Comparison of ENCODE assay signal across 11 cellular contexts in genomic region chr11:115580927-115581680, GRCh38.
DNase-seq lines count a peak whose midpoint lies in the region; ATAC-seq and TF ChIP-seq lines count a peak whose summit lies in the region.
"Had no signal": no experiment of that assay in that cellular context is flagged by ENCODE, and none has a peak within 500 bp of the region (broad histone marks: within the 10 kb centered on the region; RNA-seq: fewer than 3 reads in every experiment).

No MANE protein-coding gene starts in this region.

- no peaks in the 10 kb centered on the region for H3K9me3 ChIP-seq in SK-N-SH
- H3K9me3 ChIP-seq in lower lobe of right lung: no peaks in the 10 kb centered on the region
- H3K9me3 ChIP-seq in ascending aorta: no peaks in the 10 kb centered on the region
- no peaks in the 10 kb centered on the region for H3K9me3 ChIP-seq in aorta (ENCODE audit: control insufficient read depth, low read length)
- H3K9me3 ChIP-seq in vagina: no peaks in the 10 kb centered on the region
- H3K9me3 ChIP-seq: tibial artery had no signal

- H3K27ac ChIP-seq in SK-N-SH (ENCODE audit: low read depth in 2 of 2, low read length in 1 of 2): peak overlapping the region in 1 of 2 experiments; percentile 100; a peak in 2 of 4 replicates
- H3K27ac ChIP-seq in lower lobe of right lung: no peak overlapping the region
- H3K27ac ChIP-seq in ascending aorta: no peak overlapping the region
- H3K27ac ChIP-seq in aorta (ENCODE audit: low read depth in 1 of 2, low read length in 2 of 2): no peak overlapping the region
- H3K27ac ChIP-seq in vagina: no peak overlapping the region
- H3K27ac ChIP-seq: epithelial cell of prostate, parathyroid adenoma, tibial artery had no signal

- no peaks in the 10 kb centered on the region for H4K20me1 ChIP-seq in SK-N-SH (ENCODE audit: insufficient read depth)

- H3K9ac ChIP-seq in SK-N-SH: no peak overlapping the region
- H3K9ac ChIP-seq: parathyroid adenoma had no signal

- no peaks in the 10 kb centered on the region for H3F3A ChIP-seq in SK-N-SH (replicated peaks; ENCODE audit: insufficient read depth)

- 20% methylated on average over 7 of the region's 7 CpGs for WGBS in SK-N-SH (ENCODE audit: low lambda C conversion rate)
- 26 to 38% methylated on average over 7 of the region's 7 CpGs for WGBS in aorta, 2 donors

- intact Hi-C loops in lower lobe of right lung (cut with DNase I): no loop called here
- intact Hi-C loops in ascending aorta (cut with DNase I): no loop called here
- intact Hi-C loops in aorta (cut with DNase I): no loop called here
- intact Hi-C loops in vagina (cut with DNase I): no loop called here

- TF ChIP-seq CTCF in SK-N-SH (IDR thresholded peaks at IDR 0.05) (no peak), lower lobe of right lung (IDR thresholded peaks at IDR 0.05) (no peak), ascending aorta (IDR thresholded peaks at IDR 0.05) (no peak), vagina (IDR thresholded peaks at IDR 0.05) (no peak)

- H2AFZ ChIP-seq in SK-N-SH (ENCODE audit: low read depth): no peak overlapping the region
- H2AFZ ChIP-seq: parathyroid adenoma had no signal

- peak overlapping the region; percentile 24; the same call in 1 of the 2 replicates for H3K4me2 ChIP-seq in SK-N-SH

- H3K4me1 ChIP-seq in SK-N-SH (ENCODE audit: control insufficient read depth in 1 of 2, insufficient read depth in 2 of 2, low read depth in 1 of 2, low read length in 1 of 2): peaks cover 0 to 58% of the 10 kb centered on the region in 2 experiments; a peak in 2 of 4 replicates
- H3K4me1 ChIP-seq in lower lobe of right lung: no peaks in the 10 kb centered on the region
- no peaks in the 10 kb centered on the region for H3K4me1 ChIP-seq in ascending aorta
- no peaks in the 10 kb centered on the region for H3K4me1 ChIP-seq in aorta (ENCODE audit: control insufficient read depth in 1 of 2, insufficient read depth in 2 of 2, low read length in 2 of 2)
- H3K4me1 ChIP-seq in vagina: no peaks in the 10 kb centered on the region
- H3K4me1 ChIP-seq: parathyroid adenoma had no signal

- TF ChIP-seq EP300 in SK-N-SH (IDR thresholded peaks at IDR 0.05; ENCODE audit: borderline replicate concordance in 1 of 2, low read depth in 1 of 2, low read length in 1 of 2): peak in 1 of 2 experiments; percentile 98; a peak in 2 of 4 replicates

- TF ChIP-seq POLR2A in vagina (IDR thresholded peaks at IDR 0.05): no peak

- H3K79me2 ChIP-seq in SK-N-SH (ENCODE audit: insufficient read depth): no peaks in the 10 kb centered on the region
- H3K79me2 ChIP-seq: parathyroid adenoma had no signal

- POLR2A ChIA-PET in SK-N-SH (lab: Yijun Ruan, JAX): interaction anchor here (1.6 to 1.7 kb wide), 2 partner anchors 9 to 76 kb away, joined by 5 to 10 read pairs; partner anchors contain the start of gene CADM1

- DNase-seq in COR-L47 (lab: John Stamatoyannopoulos, UW) (peak; percentile 49), NCI-H128 (lab: John Stamatoyannopoulos, UW; ENCODE audit: unreplicated experiment) (peak; percentile 23), SK-N-SH (peak; percentile 79), lower lobe of right lung (peak; percentile 52), ascending aorta (ENCODE audit: low spot score in 2 of 2) (no peak), aorta (no peak), vagina (ENCODE audit: extremely low spot score in 2 of 2) (no peak)
- DNase-seq: tibial artery had no signal

- CTCF ChIA-PET in SK-N-SH (lab: Yijun Ruan, JAX): interaction anchor here (0.7 to 1.6 kb wide), 3 partner anchors 169 to 929 kb away, joined by 3 to 5 read pairs (median 3); no protein-coding TSS in a partner anchor

- H3K4me3 ChIP-seq in SK-N-SH (ENCODE audit: low read depth in 2 of 2, low read length in 1 of 2) (no peak overlapping the region), lower lobe of right lung (no peak overlapping the region), ascending aorta (no peak overlapping the region), aorta (ENCODE audit: low read length in 2 of 2) (no peak overlapping the region), vagina (no peak overlapping the region)
- H3K4me3 ChIP-seq: tibial artery had no signal

- no peaks in the 10 kb centered on the region for H3K27me3 ChIP-seq in SK-N-SH (ENCODE audit: insufficient read depth)
- no peaks in the 10 kb centered on the region for H3K27me3 ChIP-seq in lower lobe of right lung (ENCODE audit: low read depth)
- H3K27me3 ChIP-seq in ascending aorta: no peaks in the 10 kb centered on the region
- no peaks in the 10 kb centered on the region for H3K27me3 ChIP-seq in aorta (ENCODE audit: control insufficient read depth in 1 of 2, insufficient read depth in 2 of 2, low read length in 1 of 2)
- no peaks in the 10 kb centered on the region for H3K27me3 ChIP-seq in vagina

- H3K36me3 ChIP-seq in SK-N-SH (replicated peaks in 1 of 2; ENCODE audit: control insufficient read depth in 1 of 2, insufficient read depth in 2 of 2, low read length in 1 of 2): no peaks in the 10 kb centered on the region
- H3K36me3 ChIP-seq in lower lobe of right lung: no peaks in the 10 kb centered on the region
- H3K36me3 ChIP-seq in ascending aorta: no peaks in the 10 kb centered on the region
- H3K36me3 ChIP-seq in aorta (ENCODE audit: control insufficient read depth in 1 of 2, insufficient read depth in 2 of 2, low read length in 1 of 2): no peaks in the 10 kb centered on the region
- no peaks in the 10 kb centered on the region for H3K36me3 ChIP-seq in vagina
- H3K36me3 ChIP-seq: tibial artery had no signal

- peak in 1 of 2 donors; percentile 57 for ATAC-seq in lower lobe of right lung
- ATAC-seq in aorta (ENCODE audit: low FRiP score): no peak
- ATAC-seq in GM18909 (IDR thresholded peaks at IDR 0.05; ENCODE audit: poor library complexity, unreplicated experiment): no peak

- H3K9me2 ChIP-seq in SK-N-SH: no peaks in the 10 kb centered on the region

- TF ChIP-seq RAD21 in SK-N-SH (IDR thresholded peaks at IDR 0.05; ENCODE audit: low read length): peak; percentile 33; the same call in 1 of the 2 replicates

TF ChIP-seq in SK-N-SH, 30 proteins besides CTCF, POLR2A, EP300 and RAD21 (continues in another document):
- TF ChIP-seq, protein P1, sequence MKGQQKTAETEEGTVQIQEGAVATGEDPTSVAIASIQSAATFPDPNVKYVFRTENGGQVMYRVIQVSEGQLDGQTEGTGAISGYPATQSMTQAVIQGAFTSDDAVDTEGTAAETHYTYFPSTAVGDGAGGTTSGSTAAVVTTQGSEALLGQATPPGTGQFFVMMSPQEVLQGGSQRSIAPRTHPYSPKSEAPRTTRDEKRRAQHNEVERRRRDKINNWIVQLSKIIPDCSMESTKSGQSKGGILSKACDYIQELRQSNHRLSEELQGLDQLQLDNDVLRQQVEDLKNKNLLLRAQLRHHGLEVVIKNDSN (IDR thresholded peaks at IDR 0.05; ENCODE audit: borderline replicate concordance, low read depth): no peak
- TF ChIP-seq TEAD4 (IDR thresholded peaks at IDR 0.05; ENCODE audit: borderline replicate concordance, insufficient read depth): 0 out of 2 replicates have a peak, but pooled peaks have one; percentile 41
- no peak for TF ChIP-seq JUND (IDR thresholded peaks at IDR 0.05)
- peak; percentile 65 for TF ChIP-seq TCF12 (IDR thresholded peaks at IDR 0.05)
- no peak for TF ChIP-seq USF2 (IDR thresholded peaks at IDR 0.05; ENCODE audit: borderline replicate concordance, low read depth, low read length)
- TF ChIP-seq SMC3 (IDR thresholded peaks at IDR 0.05; ENCODE audit: low read depth, low read length): no peak
- TF ChIP-seq MXI1 (IDR thresholded peaks at IDR 0.05; ENCODE audit: low read depth, low read length): 0 out of 2 replicates have a peak, but pooled peaks have one; percentile 16
- TF ChIP-seq FOXJ3 (CRISPR knock-in tag; IDR thresholded peaks at IDR 0.05): peak; percentile 99
- TF ChIP-seq MAX (IDR thresholded peaks at IDR 0.05; ENCODE audit: low read depth): no peak
- no peak for TF ChIP-seq FOXM1 (IDR thresholded peaks at IDR 0.05; ENCODE audit: low read depth)
- peak; percentile 93 for TF ChIP-seq CHD2 (IDR thresholded peaks at IDR 0.05; ENCODE audit: low read length, partially characterized antibody)
- TF ChIP-seq GATA2 (CRISPR knock-in tag; IDR thresholded peaks at IDR 0.05): peak; percentile 95
- no peak for TF ChIP-seq MEF2A (IDR thresholded peaks at IDR 0.05; ENCODE audit: borderline replicate concordance, low read depth)
- TF ChIP-seq, protein P2, sequence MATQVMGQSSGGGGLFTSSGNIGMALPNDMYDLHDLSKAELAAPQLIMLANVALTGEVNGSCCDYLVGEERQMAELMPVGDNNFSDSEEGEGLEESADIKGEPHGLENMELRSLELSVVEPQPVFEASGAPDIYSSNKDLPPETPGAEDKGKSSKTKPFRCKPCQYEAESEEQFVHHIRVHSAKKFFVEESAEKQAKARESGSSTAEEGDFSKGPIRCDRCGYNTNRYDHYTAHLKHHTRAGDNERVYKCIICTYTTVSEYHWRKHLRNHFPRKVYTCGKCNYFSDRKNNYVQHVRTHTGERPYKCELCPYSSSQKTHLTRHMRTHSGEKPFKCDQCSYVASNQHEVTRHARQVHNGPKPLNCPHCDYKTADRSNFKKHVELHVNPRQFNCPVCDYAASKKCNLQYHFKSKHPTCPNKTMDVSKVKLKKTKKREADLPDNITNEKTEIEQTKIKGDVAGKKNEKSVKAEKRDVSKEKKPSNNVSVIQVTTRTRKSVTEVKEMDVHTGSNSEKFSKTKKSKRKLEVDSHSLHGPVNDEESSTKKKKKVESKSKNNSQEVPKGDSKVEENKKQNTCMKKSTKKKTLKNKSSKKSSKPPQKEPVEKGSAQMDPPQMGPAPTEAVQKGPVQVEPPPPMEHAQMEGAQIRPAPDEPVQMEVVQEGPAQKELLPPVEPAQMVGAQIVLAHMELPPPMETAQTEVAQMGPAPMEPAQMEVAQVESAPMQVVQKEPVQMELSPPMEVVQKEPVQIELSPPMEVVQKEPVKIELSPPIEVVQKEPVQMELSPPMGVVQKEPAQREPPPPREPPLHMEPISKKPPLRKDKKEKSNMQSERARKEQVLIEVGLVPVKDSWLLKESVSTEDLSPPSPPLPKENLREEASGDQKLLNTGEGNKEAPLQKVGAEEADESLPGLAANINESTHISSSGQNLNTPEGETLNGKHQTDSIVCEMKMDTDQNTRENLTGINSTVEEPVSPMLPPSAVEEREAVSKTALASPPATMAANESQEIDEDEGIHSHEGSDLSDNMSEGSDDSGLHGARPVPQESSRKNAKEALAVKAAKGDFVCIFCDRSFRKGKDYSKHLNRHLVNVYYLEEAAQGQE (IDR thresholded peaks at IDR 0.05; ENCODE audit: low read depth, low read length): no peak

Comparison
In these comparisons a context has a peak if more than half of its experiments do, and no peak if none do; other contexts are left out.
1. DNase-seq: peak in COR-L47 (single experiment), NCI-H128 (single experiment), SK-N-SH (single experiment) and lower lobe of right lung (single experiment); none in ascending aorta (0 of 2), aorta (0 of 2) and vagina (0 of 2).